In the genomic region with DNA sequence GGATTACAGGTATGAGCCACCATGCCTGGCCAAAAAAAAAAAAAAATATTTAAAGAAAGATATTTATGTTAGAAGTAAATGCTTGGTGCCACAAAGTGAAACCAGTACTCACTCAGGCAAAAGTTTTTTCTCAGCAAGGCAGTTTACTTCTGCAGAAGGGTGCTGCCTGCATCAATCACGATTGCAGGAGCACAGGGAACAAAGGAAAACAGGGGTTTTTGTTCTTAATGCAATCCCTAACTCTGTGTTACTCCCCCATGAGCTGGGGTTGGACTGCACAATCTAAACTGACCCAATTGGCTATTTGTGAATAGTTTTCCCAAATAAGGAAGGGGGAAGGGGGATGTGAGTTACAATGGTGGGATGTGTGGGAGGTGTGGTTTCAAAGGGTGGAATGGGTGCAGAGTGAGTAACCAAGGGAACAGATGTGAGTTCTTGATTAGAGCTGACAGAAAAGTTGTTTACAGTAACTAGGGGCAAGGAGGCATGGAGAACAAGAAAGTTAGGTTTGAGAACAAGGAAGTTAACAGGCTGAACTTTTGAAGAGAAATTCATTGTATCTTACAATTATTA, we compare ENCODE assay signal across 1 cellular context.
TF ChIP-seq lines count a peak whose summit lies in the region.

No MANE protein-coding gene starts in this region.

TF ChIP-seq in GM12878, 131 proteins besides CTCF, POLR2A, EP300 and RAD21 (continued from another document):
- TF ChIP-seq SKIL (IDR thresholded peaks at IDR 0.05; ENCODE audit: low read depth, poor library complexity, severe bottlenecking) (no peak), CBX3 (IDR thresholded peaks at IDR 0.05; ENCODE audit: borderline replicate concordance, low read depth) (0 out of 2 replicates have a peak, but pooled peaks have one; percentile 59), CBX5 (IDR thresholded peaks at IDR 0.05; ENCODE audit: low read depth) (peak; percentile 97; the same call in 1 of the 2 replicates), SIN3A (IDR thresholded peaks at IDR 0.05; ENCODE audit: low read depth, low read length) (no peak)
